8 cellular contexts compared by ENCODE assay signal in the genomic region with DNA sequence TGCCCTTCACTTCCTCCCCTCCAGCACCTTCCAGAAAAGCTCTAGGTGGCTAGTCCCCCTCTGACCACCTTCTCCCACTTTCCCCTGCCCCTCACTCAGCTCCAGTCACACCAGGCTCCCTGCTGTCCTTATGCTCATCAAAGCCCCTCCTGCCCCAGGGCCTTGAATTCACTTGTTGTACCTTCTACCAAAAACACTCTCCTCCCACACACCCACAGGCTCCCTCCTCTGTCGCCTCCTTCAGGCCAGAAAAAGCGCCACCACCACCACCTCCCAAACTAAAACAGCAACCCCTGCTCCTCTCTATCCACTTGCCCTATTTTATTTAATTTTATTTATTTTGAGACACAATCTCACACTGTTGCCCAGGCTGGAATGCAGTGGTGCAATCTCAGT. TPM values are rescaled to one million over a fixed set of nuclear protein-coding genes. Genes with fewer than 3 reads are reported as not detected.
DNase-seq lines count a peak whose midpoint lies in the region; ATAC-seq, FAIRE-seq and TF ChIP-seq lines count a peak whose summit lies in the region.

No MANE protein-coding gene starts in this region.

- no peaks in the 10 kb centered on the region for H3K9me3 Mint-ChIP-seq in activated CD4-positive, alpha-beta T cell treated with anti-CD3 and anti-CD28 coated beads for 36 hours (ENCODE audit: low read depth)

- peaks cover 18 to 48% (median 37%) of the 10 kb centered on the region in 4 donors for H3K4me1 ChIP-seq in stomach

- FAIRE-seq in H54 (lab: Jason Lieb, UNC): no peak

- intact Hi-C loops in activated CD4-positive, alpha-beta T cell treated with anti-CD3 and anti-CD28 coated beads for 36 hours (cut with DNase I, micrococcal nuclease): loop anchor here in 1 of 2 experiments (10.0 kb wide), 1 partner anchor 151 kb away; the partner anchor contains the start of gene NECTIN2
- intact Hi-C loops in stomach (cut with DNase I; ENCODE audit: low total_unique reads): no loop called here

- TF ChIP-seq CTCF in fibroblast of mammary gland (conservative IDR thresholded peaks at IDR 0.05; ENCODE audit: control insufficient read depth, insufficient read depth, low read depth, low read length) (peak; percentile 40), stomach (IDR thresholded peaks at IDR 0.05) (no peak)

- no peaks in the 10 kb centered on the region for H3K36me3 ChIP-seq in stomach

- peaks cover 30% of the 10 kb centered on the region for H3K4me1 Mint-ChIP-seq in activated CD4-positive, alpha-beta T cell treated with anti-CD3 and anti-CD28 coated beads for 36 hours

- H3K27me3 ChIP-seq in stomach: peaks cover 0 to 19% (median 0%) of the 10 kb centered on the region in 3 donors

- CTCF ChIA-PET in activated CD4-positive, alpha-beta T cell treated with anti-CD3 and anti-CD28 coated beads for 36 hours (lab: Charles Lee): interaction anchor here (1.0 to 6.7 kb wide), 4 partner anchors 14 to 78 kb away, joined by 3 to 66 read pairs (median 5); no protein-coding TSS in a partner anchor

- POLR2A ChIA-PET in activated CD4-positive, alpha-beta T cell treated with anti-CD3 and anti-CD28 coated beads for 36 hours (lab: Charles Lee): no interaction called here

- peak; percentile 30 for DNase-seq in activated naive CD4-positive, alpha-beta T cell treated with Interleukin-2 at 50 U/mL for 16 hours
- no peak for DNase-seq in activated naive CD4-positive, alpha-beta T cell (lab: John Stamatoyannopoulos, UW)
- DNase-seq in activated CD4-positive, alpha-beta T cell treated with anti-CD3 and anti-CD28 coated beads for 36 hours: peak; percentile 66
- DNase-seq in fibroblast of mammary gland (ENCODE audit: low read depth) (no peak), stomach (no peak), H54 (ENCODE audit: insufficient read length, low spot score) (no peak)

- no peak for ATAC-seq in activated CD4-positive, alpha-beta T cell treated with anti-CD3 and anti-CD28 coated beads for 36 hours
- ATAC-seq in HG03432 (IDR thresholded peaks at IDR 0.05; ENCODE audit: unreplicated experiment): no peak
- ATAC-seq in GM19463 (IDR thresholded peaks at IDR 0.05; ENCODE audit: unreplicated experiment): no peak

- H3K27ac Mint-ChIP-seq in activated CD4-positive, alpha-beta T cell treated with anti-CD3 and anti-CD28 coated beads for 36 hours: peak overlapping the region; percentile 25

- no peak for TF ChIP-seq EP300 in stomach (IDR thresholded peaks at IDR 0.05)

- H3K4me3 ChIP-seq in fibroblast of mammary gland (ENCODE audit: control insufficient read depth, low read depth, low read length) (no peak overlapping the region), stomach (no peak overlapping the region)

- WGBS in stomach, 5 donors: 69 to 81% (median 77%) methylated on average over 2 of the region's 2 CpGs

- no peaks in the 10 kb centered on the region for H3K36me3 Mint-ChIP-seq in activated CD4-positive, alpha-beta T cell treated with anti-CD3 and anti-CD28 coated beads for 36 hours (ENCODE audit: low read depth)

- H3K9me3 ChIP-seq in stomach: no peaks in the 10 kb centered on the region

- TF ChIP-seq POLR2A in stomach (IDR thresholded peaks at IDR 0.05): no peak
- TF ChIP-seq POLR2A in H54 (IDR thresholded peaks at IDR 0.05; ENCODE audit: low read depth, low read length): no peak

- H3K27me3 Mint-ChIP-seq in activated CD4-positive, alpha-beta T cell treated with anti-CD3 and anti-CD28 coated beads for 36 hours: peaks cover 11% of the 10 kb centered on the region

- H3K27ac ChIP-seq in stomach: peak overlapping the region; percentile 60 to 85 (median 82)

- H3K4me3 Mint-ChIP-seq in activated CD4-positive, alpha-beta T cell treated with anti-CD3 and anti-CD28 coated beads for 36 hours: no peak overlapping the region

RNA-seq across cellular contexts. Expression of gene CEACAM16, which starts 4.8 kb away (rescaled TPM):
- not detected for total RNA-seq in activated CD4-positive, alpha-beta T cell treated with anti-CD3 and anti-CD28 coated beads for 36 hours
- total RNA-seq in stomach: not detected
- polyA plus RNA-seq in stomach: not detected

RNA-seq across cellular contexts. Expression of gene CEACAM19, which starts 22.9 kb away (rescaled TPM):
- total RNA-seq in activated CD4-positive, alpha-beta T cell treated with anti-CD3 and anti-CD28 coated beads for 36 hours: under 1 TPM; 0.56 to 0.73 TPM
- 10 to 100 TPM in 1 of 5 donors, 1 to 10 TPM in 3, under 1 TPM in 1; 0.58 to 17.0 (median 2.9) TPM for total RNA-seq in stomach
- polyA plus RNA-seq in stomach: 1 to 10 TPM; 2.0 to 6.4 (median 2.3) TPM

RNA-seq across cellular contexts. Expression of gene PVR, which starts 50.5 kb away (rescaled TPM):
- total RNA-seq in activated CD4-positive, alpha-beta T cell treated with anti-CD3 and anti-CD28 coated beads for 36 hours: 10 to 100 TPM; 10.9 to 11.3 TPM
- 10 to 100 TPM; 33.2 to 80.8 (median 39.1) TPM for total RNA-seq in stomach
- 10 to 100 TPM in 1 of 3 donors, 1 to 10 TPM in 2; 4.9 to 15.8 (median 10.0) TPM for polyA plus RNA-seq in stomach

RNA-seq across cellular contexts. Expression of gene BCL3, which starts 54.3 kb away (rescaled TPM):
- total RNA-seq in activated CD4-positive, alpha-beta T cell treated with anti-CD3 and anti-CD28 coated beads for 36 hours: 10 to 100 TPM; 56.2 to 81.5 TPM
- 100 to 1,000 TPM in 3 of 5 donors, 10 to 100 TPM in 1, 1 to 10 TPM in 1; 4.4 to 322 (median 139) TPM for total RNA-seq in stomach
- polyA plus RNA-seq in stomach: 10 to 100 TPM; 53.5 to 94.1 (median 65.5) TPM

Comparison
In these comparisons a context has a peak if more than half of its experiments do, and no peak if none do; other contexts are left out.
1. DNase-seq: peak in activated naive CD4-positive, alpha-beta T cell treated with Interleukin-2 at 50 U/mL for 16 hours (single experiment) and activated CD4-positive, alpha-beta T cell treated with anti-CD3 and anti-CD28 coated beads for 36 hours (single experiment); none in activated naive CD4-positive, alpha-beta T cell (0 of 4), fibroblast of mammary gland (single experiment), stomach (single experiment) and H54 (single experiment).